In the genomic region with DNA sequence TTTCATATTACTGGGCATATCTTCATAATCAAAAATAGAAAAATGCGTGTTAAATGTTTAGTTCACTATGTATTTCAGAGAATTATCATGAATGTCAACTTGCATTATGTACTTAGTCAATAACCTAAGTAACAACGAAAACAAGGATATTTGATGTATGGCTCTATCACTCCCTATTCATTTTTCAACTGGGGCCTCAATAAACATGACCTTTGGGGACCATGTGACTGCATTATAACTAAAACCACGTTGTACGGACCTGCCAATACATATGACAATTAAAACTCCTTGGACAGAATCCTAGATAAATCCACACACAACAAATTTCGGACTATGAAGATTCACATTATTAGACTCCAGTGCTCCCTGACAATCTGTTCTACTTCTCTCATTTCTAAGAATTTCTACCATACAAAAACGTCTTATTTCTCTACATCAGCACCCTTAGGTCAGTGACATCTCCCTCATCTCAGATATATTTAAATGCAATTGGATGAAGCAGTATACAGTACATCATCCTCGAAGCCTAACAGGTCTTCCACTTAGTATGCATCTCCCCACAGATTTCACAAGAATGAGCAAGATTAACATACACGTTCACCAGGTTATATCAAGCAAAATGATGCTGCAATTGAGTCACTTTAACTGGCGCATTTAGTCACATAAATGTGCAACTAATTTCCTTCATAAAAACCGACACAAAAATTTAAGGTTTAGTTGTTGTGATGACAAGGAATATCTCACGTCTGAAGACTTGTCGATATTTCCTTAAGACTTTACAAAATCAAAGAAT, we compare ENCODE assay signal across 8 cellular contexts. TPM values are rescaled to one million over a fixed set of nuclear protein-coding genes. Genes with fewer than 3 reads are reported as not detected.
DNase-seq lines count a peak whose midpoint lies in the region; ATAC-seq, FAIRE-seq and TF ChIP-seq lines count a peak whose summit lies in the region.

No MANE protein-coding gene starts in this region.

- TF ChIP-seq RAD21 in GM12878 (IDR thresholded peaks at IDR 0.05; ENCODE audit: insufficient read depth, low read depth, low read length): no peak

- H3K9ac ChIP-seq in GM12878 (ENCODE audit: control insufficient read depth, insufficient read depth, low read length): peak overlapping the region; percentile 84

- under 1% methylated on average over 12 of the region's 12 CpGs for WGBS in GM12878 (ENCODE audit: insufficient coverage, insufficient replicate concordance, low lambda C conversion rate, missing lambda C conversion rate)
- WGBS in aorta, 2 donors: 23 to 25% methylated on average over 12 of the region's 12 CpGs

- POLR2A ChIA-PET in GM12878 (lab: Charles Lee): interaction anchor here (0.7 to 1.2 kb wide), 2 partner anchors 11 to 58 kb away, joined by 3 to 5 read pairs; no protein-coding TSS in a partner anchor

- peak overlapping the region; percentile 73 for H3K27ac ChIP-seq in GM12878 (ENCODE audit: control insufficient read depth, insufficient read depth)
- no peak overlapping the region for H3K27ac ChIP-seq in lower lobe of right lung
- H3K27ac ChIP-seq in aorta (ENCODE audit: low read depth in 1 of 2, low read length in 2 of 2): no peak overlapping the region
- H3K27ac ChIP-seq in substantia nigra (ENCODE audit: low read depth, low read length, poor library complexity, severe bottlenecking): no peak overlapping the region

- BruUV-seq in GM12878 (replicated peaks; lab: Mats Ljungman, UMichigan): TSS peak; percentile 59

- FAIRE-seq in GM12878 (lab: Jason Lieb, UNC): no peak

- TF ChIP-seq POLR2A in GM12878 (IDR thresholded peaks at IDR 0.05; ENCODE audit: low read depth, low read length): no peak

- RAD21 ChIA-PET in GM12878 (lab: Charles Lee; ENCODE audit: unreplicated experiment): interaction anchor here (0.9 to 6.3 kb wide), 2 partner anchors 17 to 662 kb away, joined by 3 to 145 read pairs; no protein-coding TSS in a partner anchor

- DNase-seq in stimulated activated naive CD8-positive, alpha-beta T cell treated with anti-CD3 and anti-CD28 coated beads, Interleukin-15, Interleukin-2, amounts not matched to agents 100 U/mL and 50 U/mL, for 24 hours: no peak
- DNase-seq in GM12878 (ENCODE audit: low read depth, low spot score): no peak
- DNase-seq in lower lobe of right lung: no peak
- no peak for DNase-seq in aorta
- no peak for DNase-seq in RPMI8226
- DNase-seq in NCI-H446 (lab: John Stamatoyannopoulos, UW): no peak
- DNase-seq in substantia nigra (lab: John Stamatoyannopoulos, UW): no peak

- peak overlapping the region; percentile 87 for H3K4me3 Mint-ChIP-seq in stimulated activated naive CD8-positive, alpha-beta T cell treated with anti-CD3 and anti-CD28 coated beads, Interleukin-15, Interleukin-2, amounts not matched to agents 100 ng/mL and 50 ng/mL, for 24 hours

- peaks cover 13% of the 10 kb centered on the region for H3K4me1 ChIP-seq in GM12878 (ENCODE audit: control insufficient read depth, insufficient read depth, low read length)
- H3K4me1 ChIP-seq in lower lobe of right lung: peaks cover 43% of the 10 kb centered on the region
- H3K4me1 ChIP-seq in aorta (ENCODE audit: control insufficient read depth in 1 of 2, insufficient read depth in 2 of 2, low read length in 2 of 2): peaks cover 2 to 3% of the 10 kb centered on the region in 2 donors

- no peaks in the 10 kb centered on the region for H3K27me3 ChIP-seq in GM12878 (replicated peaks in 1 of 2; ENCODE audit: control insufficient read depth in 2 of 2, insufficient read depth in 2 of 2, low read length in 1 of 2)
- no peaks in the 10 kb centered on the region for H3K27me3 ChIP-seq in lower lobe of right lung (ENCODE audit: low read depth)
- no peaks in the 10 kb centered on the region for H3K27me3 ChIP-seq in aorta (ENCODE audit: control insufficient read depth in 1 of 2, insufficient read depth in 2 of 2, low read length in 1 of 2)

- no peaks in the 10 kb centered on the region for H3K9me3 Mint-ChIP-seq in stimulated activated naive CD8-positive, alpha-beta T cell treated with anti-CD3 and anti-CD28 coated beads, Interleukin-15, Interleukin-2, amounts not matched to agents 100 ng/mL and 50 ng/mL, for 24 hours

- peaks cover 71% of the 10 kb centered on the region for H3K4me1 Mint-ChIP-seq in stimulated activated naive CD8-positive, alpha-beta T cell treated with anti-CD3 and anti-CD28 coated beads, Interleukin-15, Interleukin-2, amounts not matched to agents 100 ng/mL and 50 ng/mL, for 24 hours (ENCODE audit: low read depth)

- intact Hi-C loops in GM12878 (cut with micrococcal nuclease; ENCODE audit: unreplicated experiment): no loop called here
- intact Hi-C loops in lower lobe of right lung (cut with DNase I): no loop called here
- intact Hi-C loops in aorta (cut with DNase I): no loop called here

- H3K36me3 ChIP-seq in GM12878 (ENCODE audit: control insufficient read depth in 2 of 2, insufficient read depth in 2 of 2, low read length in 1 of 2): no peaks in the 10 kb centered on the region
- no peaks in the 10 kb centered on the region for H3K36me3 ChIP-seq in lower lobe of right lung
- no peaks in the 10 kb centered on the region for H3K36me3 ChIP-seq in aorta (ENCODE audit: control insufficient read depth in 1 of 2, insufficient read depth in 2 of 2, low read length in 1 of 2)

- H3K27me3 Mint-ChIP-seq in stimulated activated naive CD8-positive, alpha-beta T cell treated with anti-CD3 and anti-CD28 coated beads, Interleukin-15, Interleukin-2, amounts not matched to agents 100 ng/mL and 50 ng/mL, for 24 hours: no peaks in the 10 kb centered on the region

- H3K36me3 Mint-ChIP-seq in stimulated activated naive CD8-positive, alpha-beta T cell treated with anti-CD3 and anti-CD28 coated beads, Interleukin-15, Interleukin-2, amounts not matched to agents 100 ng/mL and 50 ng/mL, for 24 hours (ENCODE audit: low read depth): peaks cover 9% of the 10 kb centered on the region

- no peak for ATAC-seq in stimulated activated naive CD8-positive, alpha-beta T cell treated with anti-CD3 and anti-CD28 coated beads, Interleukin-15, Interleukin-2, amounts not matched to agents 100 U/mL and 50 U/mL, for 24 hours
- no peak for ATAC-seq in GM12878
- ATAC-seq in lower lobe of right lung: no peak
- no peak for ATAC-seq in aorta (ENCODE audit: low FRiP score)

- SMC1A ChIA-PET in GM12878 (lab: Charles Lee; ENCODE audit: uncharacterized antibody, unreplicated experiment): interaction anchor here (7.1 kb wide), 1 partner anchor 16 kb away, joined by 76 read pairs; no protein-coding TSS in a partner anchor

- peak overlapping the region; percentile 86 for H3K4me2 ChIP-seq in GM12878 (ENCODE audit: control insufficient read depth, insufficient read depth)

- peaks cover 71% of the 10 kb centered on the region for H3K79me2 ChIP-seq in GM12878 (ENCODE audit: control insufficient read depth, insufficient read depth, low read length)

- H3K4me3 ChIP-seq in GM12878: peak overlapping the region; percentile 83
- H3K4me3 ChIP-seq in lower lobe of right lung: peak overlapping the region; percentile 90
- H3K4me3 ChIP-seq in aorta (ENCODE audit: low read length in 2 of 2): peak overlapping the region; percentile 69 to 99

- H3K9me3 ChIP-seq in GM12878 (replicated peaks; ENCODE audit: control insufficient read depth, insufficient read depth, low read length) (no peaks in the 10 kb centered on the region), lower lobe of right lung (no peaks in the 10 kb centered on the region), aorta (ENCODE audit: control insufficient read depth, low read length) (no peaks in the 10 kb centered on the region)

- peak overlapping the region; percentile 97 for H3K27ac Mint-ChIP-seq in stimulated activated naive CD8-positive, alpha-beta T cell treated with anti-CD3 and anti-CD28 coated beads, Interleukin-15, Interleukin-2, amounts not matched to agents 100 ng/mL and 50 ng/mL, for 24 hours

- TF ChIP-seq CTCF in GM12878 (IDR thresholded peaks at IDR 0.05 in 2 of 3, conservative IDR thresholded peaks at IDR 0.05 in 1 of 3; ENCODE audit: control insufficient read depth in 2 of 3, extremely low read depth in 1 of 3, insufficient read depth in 1 of 3, low read depth in 3 of 3, low read length in 3 of 3) (no peak), lower lobe of right lung (IDR thresholded peaks at IDR 0.05) (no peak)

- in situ Hi-C loops in GM12878 (cut with MboI): no loop called here

- no peak overlapping the region for H2AFZ ChIP-seq in GM12878 (ENCODE audit: control insufficient read depth, low read depth, low read length)

- no peak for TF ChIP-seq EP300 in GM12878 (IDR thresholded peaks at IDR 0.05; ENCODE audit: borderline replicate concordance in 1 of 2, control insufficient read depth in 1 of 2, low read depth in 2 of 2, low read length in 2 of 2)

- H4K20me1 ChIP-seq in GM12878 (ENCODE audit: control insufficient read depth, insufficient read depth): no peaks in the 10 kb centered on the region

- CTCF ChIA-PET in GM12878 (lab: Yijun Ruan, JAX): interaction anchor here (3.0 to 9.6 kb wide), 2 partner anchors 17 to 25 kb away, joined by 13 to 163 read pairs; no protein-coding TSS in a partner anchor

RNA-seq across cellular contexts. Expression of a gene that starts 1.5 kb away (rescaled TPM):
- 47.0 and 47.3 TPM in 2 replicates for total RNA-seq in GM12878 (2013; cell fraction: nucleolus; rRNA removed)
- total RNA-seq in GM12878 (2014; rRNA removed): 316 and 345 TPM in 2 replicates
- total RNA-seq in GM12878 (2014; rRNA removed; fragmentation: Illumina TruSeq; extraction: Trizol): 301 and 306 TPM in 2 replicates
- total RNA-seq in GM12878 (2021): 242 and 243 TPM in 2 replicates
- 39.6 TPM for polyA plus RNA-seq in GM12878 (2011; ENCODE audit: low read depth)
- polyA plus RNA-seq in GM12878 (2011; rRNA removed): 312 and 365 TPM in 2 replicates
- 152 and 211 TPM in 2 replicates for polyA plus RNA-seq in GM12878 (2011; cell fraction: cytosol; rRNA removed)
- 93.2 and 152 TPM in 2 replicates for polyA plus RNA-seq in GM12878 (2011; cell fraction: nucleus; rRNA removed)
- polyA plus RNA-seq in GM12878 (2012): 190 and 239 TPM in 2 replicates
- polyA plus RNA-seq in GM12878 (2014; fragmentation: Illumina TruSeq; extraction: Trizol): 394 and 481 TPM in 2 replicates
- 100 to 1,000 TPM; 699 to 945 TPM for polyA plus RNA-seq in GM12878 (2014; fragmentation: Nextera tagmentation; extraction: Ambion mirVana)
- polyA plus RNA-seq in GM12878 (2014; rRNA removed): 492 and 503 TPM in 2 replicates
- polyA plus RNA-seq in GM12878 (2016; fragmentation: Nextera tagmentation; extraction: Ambion mirVana): 100 to 1,000 TPM; 522 to 545 TPM
- 159 and 169 TPM in 2 replicates for polyA minus RNA-seq in GM12878 (2011; rRNA and poly(A)+ RNA removed)
- polyA minus RNA-seq in GM12878 (2011; cell fraction: cytosol; rRNA and poly(A)+ RNA removed): 60.4 and 74.1 TPM in 2 replicates
- polyA minus RNA-seq in GM12878 (2011; cell fraction: nucleus; rRNA and poly(A)+ RNA removed): 11.5 and 18.6 TPM in 2 replicates
- 65.7 TPM for total RNA-seq in lower lobe of right lung
- total RNA-seq in aorta: 10 to 100 TPM; 57.1 to 86.8 TPM
- 10 to 100 TPM; 45.7 to 48.7 TPM for polyA plus RNA-seq in aorta

RNA-seq across cellular contexts. Expression of a gene that starts 27.1 kb away (rescaled TPM):
- total RNA-seq in GM12878 (2013; cell fraction: nucleolus; rRNA removed): 69.6 and 75.3 TPM in 2 replicates
- 65.1 and 84.1 TPM in 2 replicates for total RNA-seq in GM12878 (2014; rRNA removed)
- 78.1 and 82.3 TPM in 2 replicates for total RNA-seq in GM12878 (2014; rRNA removed; fragmentation: Illumina TruSeq; extraction: Trizol)
- total RNA-seq in GM12878 (2021): 77.9 and 81.0 TPM in 2 replicates
- 54.8 TPM for polyA plus RNA-seq in GM12878 (2011; ENCODE audit: low read depth)
- polyA plus RNA-seq in GM12878 (2011; rRNA removed): 132 and 211 TPM in 2 replicates
- polyA plus RNA-seq in GM12878 (2011; cell fraction: cytosol; rRNA removed): 42.2 and 80.1 TPM in 2 replicates
- polyA plus RNA-seq in GM12878 (2011; cell fraction: nucleus; rRNA removed): 35.0 and 35.5 TPM in 2 replicates
- 40.2 and 48.4 TPM in 2 replicates for polyA plus RNA-seq in GM12878 (2012)
- polyA plus RNA-seq in GM12878 (2014; fragmentation: Illumina TruSeq; extraction: Trizol): 120 and 147 TPM in 2 replicates
- polyA plus RNA-seq in GM12878 (2014; fragmentation: Nextera tagmentation; extraction: Ambion mirVana): 100 to 1,000 TPM; 281 to 427 TPM
- polyA plus RNA-seq in GM12878 (2014; rRNA removed): 55.0 and 87.6 TPM in 2 replicates
- polyA plus RNA-seq in GM12878 (2016; fragmentation: Nextera tagmentation; extraction: Ambion mirVana): 100 to 1,000 TPM; 174 to 181 TPM
- polyA minus RNA-seq in GM12878 (2011; rRNA and poly(A)+ RNA removed): 43.2 and 110 TPM in 2 replicates
- polyA minus RNA-seq in GM12878 (2011; cell fraction: cytosol; rRNA and poly(A)+ RNA removed): 16.0 and 20.5 TPM in 2 replicates
- 12.8 and 13.7 TPM in 2 replicates for polyA minus RNA-seq in GM12878 (2011; cell fraction: nucleus; rRNA and poly(A)+ RNA removed)
- total RNA-seq in lower lobe of right lung: 44.4 TPM
- total RNA-seq in aorta: 10 to 100 TPM; 40.7 to 48.5 TPM
- polyA plus RNA-seq in aorta: 10 to 100 TPM; 24.5 to 53.3 TPM
